9 cellular contexts compared by ENCODE assay signal in the genomic region with DNA sequence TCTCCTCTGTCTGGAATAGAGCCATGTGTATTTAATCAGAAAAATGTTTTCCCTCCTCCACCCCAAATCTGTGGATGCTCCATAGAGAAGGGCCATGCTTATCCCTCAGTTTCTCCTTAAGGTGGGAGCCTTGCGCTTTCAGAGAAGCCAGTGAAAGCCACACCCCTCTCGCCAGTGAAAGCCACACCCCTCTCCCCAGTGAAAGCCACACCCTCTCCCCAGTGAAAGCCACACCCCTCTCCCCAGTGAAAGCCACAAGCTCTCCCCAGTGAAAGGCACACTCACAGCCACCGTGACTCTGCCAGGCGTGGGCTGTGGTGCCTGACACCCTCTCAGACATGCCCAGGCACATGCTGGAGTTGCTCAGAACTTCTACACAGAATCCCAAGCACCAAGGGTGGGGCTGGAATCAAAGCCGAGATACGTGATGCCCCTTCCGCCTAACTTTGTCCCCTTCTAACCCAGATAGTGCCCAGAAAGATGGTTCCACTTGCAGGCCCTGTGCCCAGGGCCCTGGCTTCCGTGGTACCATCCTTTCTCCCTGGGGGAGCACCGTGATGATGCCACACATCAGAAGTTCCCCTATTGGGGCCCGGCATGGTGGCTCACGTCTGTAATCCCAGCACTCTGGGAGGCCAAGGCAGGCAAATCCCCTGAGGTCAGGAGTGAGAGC. TPM values are rescaled to one million over a fixed set of nuclear protein-coding genes. Genes with fewer than 3 reads are reported as not detected.
DNase-seq lines count a peak whose midpoint lies in the region; ATAC-seq and TF ChIP-seq lines count a peak whose summit lies in the region.
"Had no signal": no experiment of that assay in that cellular context is flagged by ENCODE, and none has a peak within 500 bp of the region (broad histone marks: within the 10 kb centered on the region; RNA-seq: fewer than 3 reads in every experiment).

No MANE protein-coding gene starts in this region.

- POLR2A ChIA-PET in PC-9 (lab: Charles Lee; ENCODE audit: unreplicated experiment) = no interaction called here

- H3K36me3 ChIP-seq in PC-9 (ENCODE audit: low read depth) = no peaks in the 10 kb centered on the region
- H3K36me3 ChIP-seq: uterus had no signal

- no peaks in the 10 kb centered on the region for H3K9me2 ChIP-seq in PC-9 (ENCODE audit: insufficient read depth)

- intact Hi-C loops in PC-9 (cut with micrococcal nuclease; ENCODE audit: unreplicated experiment) = no loop called here
- intact Hi-C loops in cardiac septum (cut with DNase I) = no loop called here

- H3F3A ChIP-seq in PC-9 (ENCODE audit: insufficient read depth, low read depth) = peaks cover 19% of the 10 kb centered on the region

- no peak overlapping the region for H2AFZ ChIP-seq in PC-9

- ATAC-seq in HG03469 (IDR thresholded peaks at IDR 0.05; ENCODE audit: unreplicated experiment) (no peak), GM21526 (IDR thresholded peaks at IDR 0.05; ENCODE audit: low FRiP score, unreplicated experiment) (no peak)

- in situ Hi-C loops in Caki2 (cut with HindIII; ENCODE audit: low pct_unique_long_range_greater_than_20kb, low sequenced_read_pairs) = no loop called here

- peak overlapping the region; percentile 62 for H3K4me2 ChIP-seq in PC-9

- H3K9me3 ChIP-seq in PC-9 (ENCODE audit: insufficient read depth, low read depth) = no peaks in the 10 kb centered on the region
- H3K9me3 ChIP-seq: uterus had no signal

- H3K79me2 ChIP-seq in PC-9 (ENCODE audit: low read depth) = no peaks in the 10 kb centered on the region

- no peaks in the 10 kb centered on the region for H3K27me3 ChIP-seq in PC-9 (ENCODE audit: insufficient read depth, low read depth)
- H3K27me3 ChIP-seq: uterus had no signal

- TF ChIP-seq CTCF in PC-9 (conservative IDR thresholded peaks at IDR 0.05) = no peak

- DNase-seq in Caki2 (ENCODE audit: low read depth) (peak; percentile 92), HCEC 1CT (peak; percentile 36), PC-9 (peak in 1 of 2 experiments; percentile 60), activated T-helper 1 cell treated with Interleukin-2 at 50 U/mL for 16 hours (ENCODE audit: low read depth) (peak; percentile 65), cardiac septum (ENCODE audit: low spot score) (peak; percentile 79)
- DNase-seq in stimulated activated CD4-positive, alpha-beta T cell treated with anti-CD3 and anti-CD28 coated beads, Interleukin-4, amount 100 ng/mL, for 24 hours = peak; percentile 89

- H4K20me1 ChIP-seq in PC-9 (ENCODE audit: insufficient read depth) = no peaks in the 10 kb centered on the region

- CTCF ChIA-PET in PC-9 (lab: Charles Lee) = interaction anchor here (0.6 to 1.0 kb wide), 6 partner anchors 8 to 532 kb away, joined by 3 to 17 read pairs (median 4); no protein-coding TSS in a partner anchor

- no TSS peak for BruUV-seq in PC-9 (replicated peaks; lab: Mats Ljungman, UMichigan)

- no peak overlapping the region for H3K4me3 ChIP-seq in PC-9
- H3K4me3 ChIP-seq: uterus had no signal

- H3K27ac ChIP-seq in PC-9 = no peak overlapping the region
- H3K27ac ChIP-seq: uterus had no signal

- H3K4me1 ChIP-seq in PC-9 (replicated peaks; ENCODE audit: insufficient read depth) = peaks cover 36% of the 10 kb centered on the region
- H3K4me1 ChIP-seq: uterus had no signal

RNA-seq across cellular contexts. Expression of a gene that starts 16.5 kb away (rescaled TPM):
- 51.9 and 65.0 TPM in 2 replicates for total RNA-seq in Caki2 (2014; rRNA removed; shearing (Covaris generic); ENCODE audit: low replicate concordance)
- total RNA-seq in PC-9 (2021) = 22.1 and 27.3 TPM in 2 replicates
- total RNA-seq in cardiac septum = 3.2 TPM
